Comparison of ENCODE assay signal across 19 cellular contexts in the genomic region with DNA sequence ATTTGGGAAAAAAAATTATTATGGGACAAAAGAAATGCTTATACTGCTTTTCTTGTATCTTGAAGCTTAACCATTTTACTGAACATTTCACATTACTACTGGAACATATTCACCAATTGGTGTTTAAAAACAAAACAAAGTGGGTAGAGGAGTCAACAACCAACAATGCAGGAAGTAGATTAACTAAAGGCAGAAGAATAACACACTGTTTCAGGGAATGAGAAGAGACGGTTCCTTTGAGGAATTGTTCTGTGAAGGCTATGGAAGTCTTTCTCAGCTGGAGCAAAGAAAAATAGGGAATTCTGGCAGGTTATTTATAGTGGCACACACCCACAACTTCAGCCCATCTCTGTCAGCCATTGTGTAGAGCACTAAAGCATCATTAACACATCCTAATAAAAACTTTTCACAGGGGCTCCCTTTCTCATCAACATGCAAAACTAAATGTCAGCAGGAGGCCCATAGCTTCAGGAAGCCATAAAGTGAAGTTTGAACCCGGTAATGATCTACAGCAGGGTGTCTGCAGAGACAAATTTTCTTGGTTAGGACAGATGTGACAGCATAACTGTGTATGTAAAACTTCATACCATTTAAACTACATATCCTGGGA.
DNase-seq lines count a peak whose midpoint lies in the region; ATAC-seq and TF ChIP-seq lines count a peak whose summit lies in the region.
"Had no signal": no experiment of that assay in that cellular context is flagged by ENCODE, and none has a peak within 500 bp of the region (broad histone marks: within the 10 kb centered on the region; RNA-seq: fewer than 3 reads in every experiment).

No MANE protein-coding gene starts in this region.

- peaks cover 0 to 11% (median 4%) of the 10 kb centered on the region in 5 experiments for H3K9me3 Mint-ChIP-seq in brain

- no peak for TF ChIP-seq CTCF in cardiac muscle cell (IDR thresholded peaks at IDR 0.05; ENCODE audit: low read depth, low read length)
- TF ChIP-seq CTCF in brain (conservative IDR thresholded peaks at IDR 0.05): no peak

- H3K4me3 Mint-ChIP-seq in brain: peak overlapping the region in 2 of 5 experiments; percentile 4 to 26
- H3K4me3 Mint-ChIP-seq: activated B cell treated with CpG ODN at 0.5 μM for 24 hours; activated CD8-positive, alpha-beta memory T cell treated with anti-CD3 and anti-CD28 coated beads, Interleukin-2, amount 10 ng/mL, durations not matched to agents 7 days and 5 days; activated naive CD8-positive, alpha-beta T cell; memory B cell; stimulated activated naive CD8-positive, alpha-beta T cell treated with anti-CD3 and anti-CD28 coated beads, Interleukin-15, Interleukin-2, amounts not matched to agents 100 ng/mL and 50 ng/mL, for 24 hours had no signal

- DNase-seq in cardiac muscle cell (ENCODE audit: low read depth in 1 of 2, low spot score in 1 of 2) (peak in 1 of 2 donors; percentile 50), left cardiac atrium (no peak), iris pigment epithelial cell (ENCODE audit: low read depth) (peak; percentile 51), stromal cell of bone marrow (ENCODE audit: low read depth) (peak; percentile 16), activated T-cell treated with anti-CD3 and anti-CD28 coated beads for 4 hours (no peak), NCI-H2171 (lab: John Stamatoyannopoulos, UW) (no peak)
- DNase-seq: activated B cell treated with CpG ODN at 0.5 μM for 24 hours; activated CD8-positive, alpha-beta memory T cell treated with anti-CD3 and anti-CD28 coated beads, Interleukin-2, amount 10 ng/mL, durations not matched to agents 7 days and 5 days; Calu3; colonic mucosa; NCI-H524; spleen had no signal

- peaks cover 40% of the 10 kb centered on the region for H3K36me3 Mint-ChIP-seq in brain
- H3K36me3 Mint-ChIP-seq: activated CD8-positive, alpha-beta memory T cell treated with anti-CD3 and anti-CD28 coated beads, Interleukin-2, amount 10 ng/mL, durations not matched to agents 7 days and 5 days; activated naive CD8-positive, alpha-beta T cell; memory B cell had no signal

- H3K4me3 ChIP-seq in cardiac muscle cell: no peak overlapping the region
- H3K4me3 ChIP-seq: colonic mucosa, spleen, vagina had no signal

- H3K27ac ChIP-seq in cardiac muscle cell: peak overlapping the region; percentile 98
- H3K27ac ChIP-seq: colonic mucosa, KMS-11, spleen, vagina had no signal

- intact Hi-C loops in left cardiac atrium (cut with DNase I): no loop called here

- H3K9me3 ChIP-seq in cardiac muscle cell (ENCODE audit: low read depth): no peaks in the 10 kb centered on the region
- H3K9me3 ChIP-seq: colonic mucosa, vagina had no signal

- peak overlapping the region; percentile 3 to 82 (median 57) for H3K27ac Mint-ChIP-seq in brain
- H3K27ac Mint-ChIP-seq: activated B cell treated with CpG ODN at 0.5 μM for 24 hours; activated CD8-positive, alpha-beta memory T cell treated with anti-CD3 and anti-CD28 coated beads, Interleukin-2, amount 10 ng/mL, durations not matched to agents 7 days and 5 days; activated naive CD8-positive, alpha-beta T cell; memory B cell; stimulated activated naive CD8-positive, alpha-beta T cell treated with anti-CD3 and anti-CD28 coated beads, Interleukin-15, Interleukin-2, amounts not matched to agents 100 ng/mL and 50 ng/mL, for 24 hours had no signal

- ATAC-seq in left cardiac atrium (no peak), GM21576 (IDR thresholded peaks at IDR 0.05; ENCODE audit: unreplicated experiment) (no peak)
- ATAC-seq: activated CD8-positive, alpha-beta memory T cell treated with anti-CD3 and anti-CD28 coated beads, Interleukin-2, amount 10 ng/mL, durations not matched to agents 7 days and 5 days had no signal

- H3K4me1 Mint-ChIP-seq in brain: peaks cover 55% of the 10 kb centered on the region
- H3K4me1 Mint-ChIP-seq: activated B cell treated with CpG ODN at 0.5 μM for 24 hours; activated CD8-positive, alpha-beta memory T cell treated with anti-CD3 and anti-CD28 coated beads, Interleukin-2, amount 10 ng/mL, durations not matched to agents 7 days and 5 days; memory B cell had no signal

- H3K36me3 ChIP-seq in cardiac muscle cell: no peaks in the 10 kb centered on the region
- H3K36me3 ChIP-seq: colonic mucosa, spleen, vagina had no signal

- H3K4me1 ChIP-seq in cardiac muscle cell (ENCODE audit: low read depth): peaks cover 44% of the 10 kb centered on the region
- H3K4me1 ChIP-seq: colonic mucosa, spleen, vagina had no signal

- H3K27me3 ChIP-seq in cardiac muscle cell: no peaks in the 10 kb centered on the region
- H3K27me3 ChIP-seq: colonic mucosa, spleen, vagina had no signal

- H3K27me3 Mint-ChIP-seq in brain: no peaks in the 10 kb centered on the region
- H3K27me3 Mint-ChIP-seq: activated B cell treated with CpG ODN at 0.5 μM for 24 hours; activated CD8-positive, alpha-beta memory T cell treated with anti-CD3 and anti-CD28 coated beads, Interleukin-2, amount 10 ng/mL, durations not matched to agents 7 days and 5 days; activated naive CD8-positive, alpha-beta T cell; memory B cell; stimulated activated naive CD8-positive, alpha-beta T cell treated with anti-CD3 and anti-CD28 coated beads, Interleukin-15, Interleukin-2, amounts not matched to agents 100 ng/mL and 50 ng/mL, for 24 hours had no signal

Comparison
In these comparisons a context has a peak if more than half of its experiments do, and no peak if none do; other contexts are left out.
1. DNase-seq: peak in iris pigment epithelial cell (single experiment) and stromal cell of bone marrow (single experiment); none in left cardiac atrium (single experiment), activated T-cell treated with anti-CD3 and anti-CD28 coated beads for 4 hours (single experiment) and NCI-H2171 (single experiment).